Comparison of ENCODE assay signal across 1 cellular context in genomic region chr3:149015383-149015782, GRCh38.
TF ChIP-seq lines count a peak whose summit lies in the region.

No MANE protein-coding gene starts in this region.

TF ChIP-seq in IMR-90, 13 proteins besides CTCF, POLR2A, EP300 and RAD21:
- TF ChIP-seq SMC3 (IDR thresholded peaks at IDR 0.05; ENCODE audit: low read depth, low read length), result no peak
